In genomic region chr3:32910954-32911353, GRCh38 we compare ENCODE assay signal across 16 cellular contexts. TPM values are rescaled to one million over a fixed set of nuclear protein-coding genes. Genes with fewer than 3 reads are reported as not detected.
"Had no signal": no experiment of that assay in that cellular context is flagged by ENCODE, and none has a peak within 500 bp of the region (broad histone marks: within the 10 kb centered on the region; RNA-seq: fewer than 3 reads in every experiment).

No MANE protein-coding gene starts in this region.

- FAIRE-seq: endothelial cell of umbilical vein had no signal

- H3K36me3 ChIP-seq: tibial nerve, vagina had no signal

- H3K27ac ChIP-seq: skin epidermis, vagina had no signal

- ATAC-seq: activated CD8-positive, alpha-beta T cell treated with anti-CD3 and anti-CD28 coated beads, Interleukin-2, amount 10 ng/mL, durations not matched to agents 7 days and 5 days; activated T-cell treated with anti-CD3 and anti-CD28 coated beads, Interleukin-2, amount 50 U/mL, for 72 hours had no signal

- H3K9me3 ChIP-seq: tibial nerve, vagina had no signal

- H3K27me3 ChIP-seq: tibial nerve, vagina had no signal

- H3K4me3 ChIP-seq: skin epidermis, tibial nerve, vagina had no signal

- DNase-seq: activated CD4-positive, alpha-beta T cell treated with anti-CD3 and anti-CD28 coated beads, Interleukin-2, amount 10 ng/mL, durations not matched to agents 24 days and 14 days; activated CD4-positive, CD25-positive, alpha-beta regulatory T cell; activated CD8-positive, alpha-beta memory T cell treated with anti-CD3 and anti-CD28 coated beads, Interleukin-2, amount 50 U/mL, for 4 hours; activated CD8-positive, alpha-beta T cell treated with anti-CD3 and anti-CD28 coated beads, Interleukin-2, amount 10 ng/mL, durations not matched to agents 7 days and 5 days; activated gamma-delta T cell treated with Interleukin-2 at 50 U/mL for 16 hours; activated T-cell treated with anti-CD3 and anti-CD28 coated beads, Interleukin-2, amount 50 U/mL, for 72 hours; effector CD8-positive, alpha-beta T cell; hypothalamus; nucleus accumbens; stimulated activated CD4-positive, alpha-beta T cell treated with anti-CD3 and anti-CD28 coated beads, Interleukin-15, amount 100 ng/mL, for 24 hours; stimulated activated CD4-positive, alpha-beta T cell treated with anti-CD3 and anti-CD28 coated beads, Interleukin-4, amount 100 ng/mL, for 24 hours; stimulated activated naive CD4-positive, alpha-beta T cell had no signal

RNA-seq across cellular contexts. Expression of gene CCR4, which starts 40.5 kb away (rescaled TPM):
- total RNA-seq: endothelial cell of umbilical vein had no signal
- polyA plus RNA-seq: endothelial cell of umbilical vein had no signal
